Comparison of ENCODE assay signal across 7 cellular contexts in genomic region chr11:65060913-65061408, GRCh38. TPM values are rescaled to one million over a fixed set of nuclear protein-coding genes. Genes with fewer than 3 reads are reported as not detected.
A peak's percentile ranks its signal among the peaks of the same experiment; 100 is the strongest.
DNase-seq lines count a peak whose midpoint lies in the region; ATAC-seq and TF ChIP-seq lines count a peak whose summit lies in the region.
"Had no signal": no experiment of that assay in that cellular context is flagged by ENCODE, and none has a peak within 500 bp of the region (broad histone marks: within the 10 kb centered on the region; RNA-seq: fewer than 3 reads in every experiment).

No MANE protein-coding gene starts in this region.

- no peaks in the 10 kb centered on the region for H3K9me3 Mint-ChIP-seq in natural killer cell

- H3K27me3 ChIP-seq in hepatocyte, result no peaks in the 10 kb centered on the region

- H3K9me2 ChIP-seq in hepatocyte (replicated peaks; ENCODE audit: insufficient read depth), result no peaks in the 10 kb centered on the region

- H3K27ac Mint-ChIP-seq in natural killer cell, result no peak overlapping the region

- H3K79me2 ChIP-seq in hepatocyte, result no peaks in the 10 kb centered on the region

- no peaks in the 10 kb centered on the region for H3K4me1 ChIP-seq in hepatocyte (ENCODE audit: insufficient read depth)

- H3K4me3 Mint-ChIP-seq in natural killer cell, result no peak overlapping the region

- no peaks in the 10 kb centered on the region for H3K36me3 Mint-ChIP-seq in natural killer cell

- ATAC-seq in natural killer cell (no peak), HG03521 (IDR thresholded peaks at IDR 0.05; ENCODE audit: unreplicated experiment) (no peak)

- H3K4me3 ChIP-seq in hepatocyte, result no peak overlapping the region

- no peak overlapping the region for H3K4me2 ChIP-seq in hepatocyte

- peak; percentile 10 for TF ChIP-seq CTCF in hepatocyte (IDR thresholded peaks at IDR 0.05; ENCODE audit: poor library complexity)
- TF ChIP-seq CTCF in natural killer cell (IDR thresholded peaks at IDR 0.05), result no peak

- H3K36me3 ChIP-seq in hepatocyte (replicated peaks; ENCODE audit: insufficient read depth, low read depth), result no peaks in the 10 kb centered on the region

- intact Hi-C loops in natural killer cell (cut with micrococcal nuclease), result no loop called here

- no peaks in the 10 kb centered on the region for H3K9me3 ChIP-seq in hepatocyte (ENCODE audit: low read depth)

- no peak overlapping the region for H2AFZ ChIP-seq in hepatocyte

- H3K27ac ChIP-seq in hepatocyte, result no peak overlapping the region

- no peaks in the 10 kb centered on the region for H3K4me1 Mint-ChIP-seq in natural killer cell

- peaks cover 3 to 7% of the 10 kb centered on the region in 2 donors for H3K27me3 Mint-ChIP-seq in natural killer cell (ENCODE audit: low read depth in 2 of 2)

- DNase-seq in ELF-1 (ENCODE audit: low read depth, low spot score) (peak; percentile 66), OCI-M1 (lab: John Stamatoyannopoulos, UW) (peak; percentile 50), hepatocyte (ENCODE audit: low spot score) (no peak), natural killer cell (no peak), cortex of kidney (lab: John Stamatoyannopoulos, UW) (no peak)
- DNase-seq: stimulated activated CD4-positive, alpha-beta T cell treated with anti-CD3 and anti-CD28 coated beads, Interleukin-4, amount 100 ng/mL, for 24 hours had no signal

- WGBS in hepatocyte (ENCODE audit: low lambda C conversion rate, missing lambda C conversion rate), result 62% methylated on average over 9 of the region's 9 CpGs

- H4K20me1 ChIP-seq in hepatocyte (ENCODE audit: insufficient read depth, poor library complexity, severe bottlenecking), result no peaks in the 10 kb centered on the region

RNA-seq across cellular contexts. Expression of gene NAALADL1, which starts 2.6 kb away (rescaled TPM):
- total RNA-seq in hepatocyte, result 0.13 and 0.76 TPM in 2 replicates
- not detected in 2 replicates for polyA plus RNA-seq in hepatocyte
- 10 to 100 TPM; 41.6 to 54.1 (median 46.0) TPM for total RNA-seq in natural killer cell

RNA-seq across cellular contexts. Expression of gene SAC3D1, which starts 20.0 kb away (rescaled TPM):
- 10.8 and 12.2 TPM in 2 replicates for total RNA-seq in hepatocyte
- polyA plus RNA-seq in hepatocyte, result 18.5 and 23.8 TPM in 2 replicates
- 1 to 10 TPM; 2.0 to 3.5 (median 2.8) TPM for total RNA-seq in natural killer cell

RNA-seq across cellular contexts. Expression of gene CDCA5, which starts 22.9 kb away (rescaled TPM):
- total RNA-seq in hepatocyte (6.4 and 7.9 TPM in 2 replicates), natural killer cell (1 to 10 TPM; 3.3 to 6.8 (median 3.8) TPM)
- 6.4 and 11.8 TPM in 2 replicates for polyA plus RNA-seq in hepatocyte

RNA-seq across cellular contexts. Expression of gene ZFPL1, which starts 23.1 kb away (rescaled TPM):
- total RNA-seq in hepatocyte (41.0 and 53.1 TPM in 2 replicates), natural killer cell (10 to 100 TPM; 49.8 to 60.2 (median 50.8) TPM)
- 52.7 and 58.1 TPM in 2 replicates for polyA plus RNA-seq in hepatocyte

RNA-seq across cellular contexts. Expression of gene SNX15, which starts 33.7 kb away (rescaled TPM):
- total RNA-seq in hepatocyte, result 9.9 and 12.9 TPM in 2 replicates
- 22.0 and 27.3 TPM in 2 replicates for polyA plus RNA-seq in hepatocyte
- 10 to 100 TPM; 16.9 to 28.1 (median 27.1) TPM for total RNA-seq in natural killer cell

Comparison
In these comparisons a context has a peak if more than half of its experiments do, and no peak if none do; other contexts are left out.
1. DNase-seq: peak in ELF-1 (single experiment) and OCI-M1 (single experiment); none in hepatocyte (single experiment), natural killer cell (single experiment) and cortex of kidney (single experiment).
2. RNA of gene NAALADL1, which starts 2.6 kb away (total RNA-seq): 41.6 to 54.1 TPM in natural killer cell; 0.13 to 0.76 TPM in hepatocyte; every median in the first group is over 10 times any median in the second.